ENCODE assay signal across 7 cellular contexts in the genomic region with DNA sequence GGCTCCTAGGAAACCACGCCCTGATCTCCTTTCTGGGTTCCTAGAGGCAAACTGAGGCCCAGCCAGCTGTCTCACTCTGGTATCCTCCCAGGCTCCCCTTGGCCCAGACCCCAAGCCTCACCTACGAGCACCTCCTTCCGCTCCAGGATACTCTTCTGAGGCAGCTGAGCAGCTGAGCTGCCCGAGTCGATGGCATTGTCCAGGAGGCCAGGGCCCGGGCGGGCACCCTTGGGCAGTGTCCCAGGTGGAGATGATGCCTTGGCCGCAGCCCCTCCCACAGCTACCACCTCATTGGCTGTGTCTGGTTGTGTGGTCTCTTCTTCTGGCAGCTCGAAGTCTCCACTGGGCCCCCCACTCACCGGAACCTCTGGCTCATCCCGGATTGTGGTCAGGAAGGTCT. TPM values are rescaled to one million over a fixed set of nuclear protein-coding genes. Genes with fewer than 3 reads are reported as not detected.
"Had no signal": no experiment of that assay in that cellular context is flagged by ENCODE, and none has a peak within 500 bp of the region (broad histone marks: within the 10 kb centered on the region; RNA-seq: fewer than 3 reads in every experiment).

No MANE protein-coding gene starts in this region.

- ATAC-seq: GM23338 had no signal

- H3K4me2 ChIP-seq: GM23338 had no signal

- H3K4me3 ChIP-seq: GM23338 had no signal

- DNase-seq: H9, HCEC 1CT had no signal

- H3K4me3 Mint-ChIP-seq: GM23338, H9 had no signal

- H3K9me3 Mint-ChIP-seq: H9 had no signal

- FAIRE-seq: H1, H54, HTR-8/SVneo had no signal

- H2AFZ ChIP-seq: GM23338 had no signal

- H3K36me3 Mint-ChIP-seq: IgD-negative memory B cell had no signal

- H3K27ac Mint-ChIP-seq: GM23338, H9 had no signal

RNA-seq across cellular contexts. Expression of a gene that starts 34.4 kb away (rescaled TPM):
- polyA plus RNA-seq: IgD-negative memory B cell had no signal
